Comparison of ENCODE assay signal across 16 cellular contexts in genomic region chr3:195891431-195892104, GRCh38. TPM values are rescaled to one million over a fixed set of nuclear protein-coding genes. Genes with fewer than 3 reads are reported as not detected.
A peak's percentile ranks its signal among the peaks of the same experiment; 100 is the strongest.
DNase-seq lines count a peak whose midpoint lies in the region; ATAC-seq and TF ChIP-seq lines count a peak whose summit lies in the region.
"Had no signal": no experiment of that assay in that cellular context is flagged by ENCODE, and none has a peak within 500 bp of the region (broad histone marks: within the 10 kb centered on the region; RNA-seq: fewer than 3 reads in every experiment).

No MANE protein-coding gene starts in this region.

- 87% methylated on average over 18 of the region's 19 CpGs for WGBS in mammary epithelial cell (ENCODE audit: low coverage, missing lambda C conversion rate)
- 60 to 82% methylated on average over 2 to 19 of the region's 19 CpGs for WGBS in transverse colon (ENCODE audit: low coverage in 1 of 2), 2 donors

- CTCF ChIA-PET in mammary epithelial cell (lab: Charles Lee; ENCODE audit: low non-redundant PET): interaction anchor here (0.8 kb wide), 1 partner anchor 20 kb away, joined by 3 read pairs; no protein-coding TSS in a partner anchor

- H3K27ac Mint-ChIP-seq in CD14-positive monocyte: peak overlapping the region in 1 of 7 donors; percentile 61
- H3K27ac Mint-ChIP-seq: activated CD8-positive, alpha-beta T cell treated with anti-CD3 and anti-CD28 coated beads for 36 hours had no signal

- no peaks in the 10 kb centered on the region for H3K9me3 ChIP-seq in HUES6 (ENCODE audit: control insufficient read depth, insufficient read depth, low read depth, low read length)
- no peaks in the 10 kb centered on the region for H3K9me3 ChIP-seq in mammary epithelial cell (replicated peaks; ENCODE audit: insufficient read depth, low read length)
- H3K9me3 ChIP-seq in skeletal muscle tissue (ENCODE audit: control insufficient read depth in 3 of 3, low read length in 3 of 3): no peaks in the 10 kb centered on the region
- no peaks in the 10 kb centered on the region for H3K9me3 ChIP-seq in transverse colon

- peak overlapping the region; percentile 84 for H3K4me2 ChIP-seq in mammary epithelial cell (ENCODE audit: insufficient read depth, low read depth, low read length)

- H3K4me3 Mint-ChIP-seq in CD14-positive monocyte: no peak overlapping the region
- H3K4me3 Mint-ChIP-seq: activated CD8-positive, alpha-beta T cell treated with anti-CD3 and anti-CD28 coated beads for 36 hours had no signal

- H2AFZ ChIP-seq in mammary epithelial cell (ENCODE audit: low read depth, low read length): no peak overlapping the region

- DNase-seq in mammary epithelial cell (no peak), left lobe of liver (ENCODE audit: low spot score) (no peak), CD14-positive monocyte (ENCODE audit: low spot score) (no peak), transverse colon (no peak)
- no peak for DNase-seq in NK-92 treated with Interleukin-12 subunit alpha and Interleukin-12 subunit beta, amount 100 ng/mL, for 24 hours (lab: John Stamatoyannopoulos, UW)
- DNase-seq: activated CD8-positive, alpha-beta T cell treated with anti-CD3 and anti-CD28 coated beads for 36 hours; activated effector memory CD4-positive, alpha-beta T cell treated with anti-CD3 and anti-CD28 coated beads, Interleukin-2, amount 50 U/mL, for 16 hours; EL; KG1; NCI-H187 treated with DMSO at 0.1 percent for 48 hours; NCI-H69; SHP77; stimulated activated CD4-positive, alpha-beta T cell treated with anti-CD3 and anti-CD28 coated beads, Interleukin-2, amount 100 ng/mL, for 48 hours had no signal

- H3K36me3 Mint-ChIP-seq in CD14-positive monocyte: peaks cover 25 to 49% of the 10 kb centered on the region in 2 donors

- ATAC-seq in left lobe of liver (peak; percentile 22), GM18520 (IDR thresholded peaks at IDR 0.05; ENCODE audit: unreplicated experiment) (no peak)
- ATAC-seq: activated CD8-positive, alpha-beta T cell treated with anti-CD3 and anti-CD28 coated beads for 36 hours had no signal

- in situ Hi-C loops in mammary epithelial cell (cut with MboI; ENCODE audit: low sequenced_read_pairs in 2 of 2) (loop anchor here in 1 of 2 donors (5.0 kb wide), 1 partner anchor 34 kb away; no protein-coding TSS in a partner anchor), transverse colon (cut with MboI; ENCODE audit: low pct_ligation_motif_present in 1 of 4, low pct_unique_long_range_greater_than_20kb in 1 of 4, low sequenced_read_pairs in 3 of 4) (no loop called here)

- H3K4me3 ChIP-seq in HUES6 (ENCODE audit: low read depth, low read length) (peak overlapping the region; percentile 14; the same call in 1 of the 2 replicates), mammary epithelial cell (replicated peaks in 1 of 3; ENCODE audit: insufficient read depth in 1 of 3, low read depth in 2 of 3, low read length in 3 of 3) (no peak overlapping the region), skeletal muscle tissue (ENCODE audit: low read length in 3 of 3) (peak overlapping the region; percentile 76 to 86 (median 81)), transverse colon (no peak overlapping the region)

- TF ChIP-seq EP300 in transverse colon (IDR thresholded peaks at IDR 0.05; ENCODE audit: low read depth): no peak

- TF ChIP-seq POLR2A in transverse colon (IDR thresholded peaks at IDR 0.05): no peak

- H3K9ac ChIP-seq in HUES6 (ENCODE audit: low read length) (peak overlapping the region; percentile 20), mammary epithelial cell (ENCODE audit: insufficient read depth, low read length) (no peak overlapping the region), skeletal muscle tissue (ENCODE audit: low read depth in 1 of 3, low read length in 3 of 3) (peak overlapping the region; percentile 74 to 83 (median 80))

- TF ChIP-seq CTCF in mammary epithelial cell (conservative IDR thresholded peaks at IDR 0.05 in 1 of 2, IDR thresholded peaks at IDR 0.05 in 1 of 2; ENCODE audit: extremely low read depth in 1 of 2, insufficient read depth in 1 of 2, low read depth in 1 of 2, low read length in 2 of 2) (no peak), CD14-positive monocyte (IDR thresholded peaks at IDR 0.05) (no peak), transverse colon (IDR thresholded peaks at IDR 0.05) (no peak)

- H4K20me1 ChIP-seq in mammary epithelial cell (ENCODE audit: insufficient read depth, low read length): no peaks in the 10 kb centered on the region

- H3K4me1 Mint-ChIP-seq in CD14-positive monocyte: peaks cover 22% of the 10 kb centered on the region

- BruUV-seq in mammary epithelial cell (replicated peaks; lab: Mats Ljungman, UMichigan): no TSS peak

- intact Hi-C loops in mammary epithelial cell (cut with micrococcal nuclease): no loop called here
- intact Hi-C loops in CD14-positive monocyte (cut with micrococcal nuclease): loop anchor here in 1 of 2 donors (2.0 kb wide), 1 partner anchor 33 kb away; no protein-coding TSS in a partner anchor
- intact Hi-C loops in transverse colon (cut with DNase I; ENCODE audit: low total_unique reads): no loop called here

- dilution Hi-C loops in mammary epithelial cell (cut with HindIII; ENCODE audit: low sequenced_read_pairs): no loop called here

- H3K27ac ChIP-seq in HUES6 (ENCODE audit: low read depth, low read length): no peak overlapping the region
- no peak overlapping the region for H3K27ac ChIP-seq in mammary epithelial cell (ENCODE audit: insufficient read depth, low read depth, low read length)
- peak overlapping the region; percentile 93 for H3K27ac ChIP-seq in skeletal muscle tissue (ENCODE audit: low read depth, low read length)
- peak overlapping the region in 1 of 4 donors; percentile 71 for H3K27ac ChIP-seq in transverse colon

- H3K27me3 ChIP-seq in HUES6 (ENCODE audit: control insufficient read depth, insufficient read depth, low read length) (no peaks in the 10 kb centered on the region), mammary epithelial cell (ENCODE audit: insufficient read depth, low read length) (no peaks in the 10 kb centered on the region), skeletal muscle tissue (ENCODE audit: control insufficient read depth in 3 of 3, insufficient read depth in 3 of 3, low read length in 3 of 3) (no peaks in the 10 kb centered on the region), transverse colon (no peaks in the 10 kb centered on the region)

- H3K4me1 ChIP-seq in HUES6 (ENCODE audit: control insufficient read depth, insufficient read depth, low read length) (peaks cover 57% of the 10 kb centered on the region), mammary epithelial cell (ENCODE audit: insufficient read depth, low read length) (peaks cover 36% of the 10 kb centered on the region), skeletal muscle tissue (ENCODE audit: control insufficient read depth in 3 of 3, insufficient read depth in 3 of 3, low read length in 3 of 3) (peaks cover 72 to 95% (median 91%) of the 10 kb centered on the region in 3 donors), transverse colon (peaks cover 18 to 46% (median 28%) of the 10 kb centered on the region in 4 donors)

- H3K36me3 ChIP-seq in HUES6 (ENCODE audit: control insufficient read depth, insufficient read depth, low read length) (peaks cover 6% of the 10 kb centered on the region), mammary epithelial cell (ENCODE audit: insufficient read depth, low read length) (peaks cover 15% of the 10 kb centered on the region), skeletal muscle tissue (ENCODE audit: control insufficient read depth in 3 of 3, insufficient read depth in 3 of 3, low read length in 3 of 3) (peaks cover 8 to 10% (median 9%) of the 10 kb centered on the region in 3 donors), transverse colon (no peaks in the 10 kb centered on the region)

- H3K79me2 ChIP-seq in mammary epithelial cell (ENCODE audit: insufficient read depth, low read length): peaks cover 97% of the 10 kb centered on the region

- H3K9me3 Mint-ChIP-seq in CD14-positive monocyte: peaks cover 0 to 1% (median 0%) of the 10 kb centered on the region in 7 donors
- H3K9me3 Mint-ChIP-seq: activated CD8-positive, alpha-beta T cell treated with anti-CD3 and anti-CD28 coated beads for 36 hours had no signal

- no peaks in the 10 kb centered on the region for H3K27me3 Mint-ChIP-seq in CD14-positive monocyte (ENCODE audit: low read depth in 3 of 3)
- H3K27me3 Mint-ChIP-seq: activated CD8-positive, alpha-beta T cell treated with anti-CD3 and anti-CD28 coated beads for 36 hours had no signal

RNA-seq across cellular contexts. Expression of gene TNK2, which starts 16.8 kb away (rescaled TPM):
- total RNA-seq in mammary epithelial cell (100 to 1,000 TPM in 1 of 2 donors, 10 to 100 TPM in 1; 20.5 to 107 TPM), left lobe of liver (55.2 TPM), skeletal muscle tissue (9.9 TPM), transverse colon (10 to 100 TPM; 19.1 to 74.1 (median 21.3) TPM)
- polyA plus RNA-seq in mammary epithelial cell (24.2 TPM), CD14-positive monocyte (1 to 10 TPM in 1 of 2 donors, under 1 TPM in 1; 0.84 to 1.8 TPM)
- 44.0 TPM for polyA minus RNA-seq in mammary epithelial cell

Comparison
In these comparisons a context has a peak if more than half of its experiments do, and no peak if none do; other contexts are left out.
1. H3K4me3 ChIP-seq: peak in HUES6 (single experiment) and skeletal muscle tissue (3 of 3); none in mammary epithelial cell (0 of 3) and transverse colon (0 of 4).